2 cellular contexts compared by ENCODE assay signal in genomic region chr17:31446195-31446967, GRCh38.
TF ChIP-seq lines count a peak whose summit lies in the region.

No MANE protein-coding gene starts in this region.

TF ChIP-seq in Ishikawa, 13 proteins besides CTCF, POLR2A, EP300 and RAD21 (continued from another document):
- no peak for TF ChIP-seq USF1 (IDR thresholded peaks at IDR 0.05)
- peak; percentile 94 for TF ChIP-seq NFIC (IDR thresholded peaks at IDR 0.05)
- no peak for TF ChIP-seq EGR1 (IDR thresholded peaks at IDR 0.05)
- peak; percentile 94 for TF ChIP-seq TCF12 (IDR thresholded peaks at IDR 0.05; ENCODE audit: low read depth)
- no peak for TF ChIP-seq CREB1 (IDR thresholded peaks at IDR 0.05; ENCODE audit: low read depth)
- TF ChIP-seq TEAD4 (IDR thresholded peaks at IDR 0.05), result peak; percentile 90
- TF ChIP-seq YY1 (IDR thresholded peaks at IDR 0.05; ENCODE audit: low read depth), result 0 out of 2 replicates have a peak, but pooled peaks have one; percentile 30
- TF ChIP-seq ZBTB7A (IDR thresholded peaks at IDR 0.05; ENCODE audit: low read depth), result no peak; the same call in 1 of the 2 replicates
TF ChIP-seq in Ishikawa: peak in this region for 6.

TF ChIP-seq in liver, 16 proteins besides CTCF, POLR2A, EP300 and RAD21 (continued from another document):
- TF ChIP-seq, protein P1, sequence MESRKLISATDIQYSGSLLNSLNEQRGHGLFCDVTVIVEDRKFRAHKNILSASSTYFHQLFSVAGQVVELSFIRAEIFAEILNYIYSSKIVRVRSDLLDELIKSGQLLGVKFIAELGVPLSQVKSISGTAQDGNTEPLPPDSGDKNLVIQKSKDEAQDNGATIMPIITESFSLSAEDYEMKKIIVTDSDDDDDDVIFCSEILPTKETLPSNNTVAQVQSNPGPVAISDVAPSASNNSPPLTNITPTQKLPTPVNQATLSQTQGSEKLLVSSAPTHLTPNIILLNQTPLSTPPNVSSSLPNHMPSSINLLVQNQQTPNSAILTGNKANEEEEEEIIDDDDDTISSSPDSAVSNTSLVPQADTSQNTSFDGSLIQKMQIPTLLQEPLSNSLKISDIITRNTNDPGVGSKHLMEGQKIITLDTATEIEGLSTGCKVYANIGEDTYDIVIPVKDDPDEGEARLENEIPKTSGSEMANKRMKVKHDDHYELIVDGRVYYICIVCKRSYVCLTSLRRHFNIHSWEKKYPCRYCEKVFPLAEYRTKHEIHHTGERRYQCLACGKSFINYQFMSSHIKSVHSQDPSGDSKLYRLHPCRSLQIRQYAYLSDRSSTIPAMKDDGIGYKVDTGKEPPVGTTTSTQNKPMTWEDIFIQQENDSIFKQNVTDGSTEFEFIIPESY (IDR thresholded peaks at IDR 0.05), result no peak
- no peak for TF ChIP-seq RXRA (IDR thresholded peaks at IDR 0.05)
- TF ChIP-seq FOXA1 (IDR thresholded peaks at IDR 0.05), result no peak
- no peak for TF ChIP-seq YY1 (IDR thresholded peaks at IDR 0.05)
- TF ChIP-seq NR2F2 (IDR thresholded peaks at IDR 0.05), result no peak
- TF ChIP-seq GABPA (IDR thresholded peaks at IDR 0.05 in 1 of 2, conservative IDR thresholded peaks at IDR 0.05 in 1 of 2), result no peak
- TF ChIP-seq MAX (IDR thresholded peaks at IDR 0.05), result no peak
- no peak for TF ChIP-seq JUND (IDR thresholded peaks at IDR 0.05)
